ENCODE assay signal across 10 cellular contexts in genomic region chr3:71680588-71680987, GRCh38. TPM values are rescaled to one million over a fixed set of nuclear protein-coding genes. Genes with fewer than 3 reads are reported as not detected.
A peak's percentile ranks its signal among the peaks of the same experiment; 100 is the strongest.
DNase-seq lines count a peak whose midpoint lies in the region; ATAC-seq and TF ChIP-seq lines count a peak whose summit lies in the region.
"Had no signal": no experiment of that assay in that cellular context is flagged by ENCODE, and none has a peak within 500 bp of the region (broad histone marks: within the 10 kb centered on the region; RNA-seq: fewer than 3 reads in every experiment).

No MANE protein-coding gene starts in this region.

- intact Hi-C loops in sigmoid colon (cut with DNase I) = loop anchor here (2.0 to 10.0 kb wide), 3 partner anchors 96 to 546 kb away; no protein-coding TSS in a partner anchor

- no peak for ATAC-seq in GM18870 (IDR thresholded peaks at IDR 0.05; ENCODE audit: unreplicated experiment)

- H4K20me1 ChIP-seq in fibroblast of lung (ENCODE audit: control insufficient read depth, extremely low read depth, insufficient read depth, low read length) = no peaks in the 10 kb centered on the region

- H3K4me3 ChIP-seq in fibroblast of lung (replicated peaks in 1 of 4; ENCODE audit: control extremely low read depth in 1 of 4, insufficient read depth in 1 of 4, low read depth in 3 of 4, low read length in 4 of 4) = peak overlapping the region; percentile 5 to 44 (median 40)
- H3K4me3 ChIP-seq in sigmoid colon = no peak overlapping the region
- no peak overlapping the region for H3K4me3 ChIP-seq in CD8-positive, alpha-beta memory T cell (ENCODE audit: low read length)

- no peaks in the 10 kb centered on the region for H3K36me3 Mint-ChIP-seq in activated naive CD8-positive, alpha-beta T cell treated with anti-CD3 and anti-CD28 coated beads for 36 hours
- H3K36me3 Mint-ChIP-seq in CD8-positive, alpha-beta memory T cell = peaks cover 0 to 80% (median 27%) of the 10 kb centered on the region in 3 donors
- H3K36me3 Mint-ChIP-seq: activated naive CD4-positive, alpha-beta T cell treated with anti-CD3 and anti-CD28 coated beads, Interleukin-2, amount 50 U/mL, for 72 hours had no signal

- H3K9me3 ChIP-seq in fibroblast of lung (ENCODE audit: control insufficient read depth, insufficient read depth, low read depth, low read length) (no peaks in the 10 kb centered on the region), sigmoid colon (no peaks in the 10 kb centered on the region)
- no peaks in the 10 kb centered on the region for H3K9me3 ChIP-seq in CD8-positive, alpha-beta memory T cell (ENCODE audit: low read length)

- H3K4me2 ChIP-seq in fibroblast of lung (ENCODE audit: extremely low read depth, insufficient read depth, low read length) = peak overlapping the region; percentile 79

- no peak overlapping the region for H3K27ac Mint-ChIP-seq in activated naive CD8-positive, alpha-beta T cell treated with anti-CD3 and anti-CD28 coated beads for 36 hours
- H3K27ac Mint-ChIP-seq in CD8-positive, alpha-beta memory T cell = peak overlapping the region in 1 of 8 donors; percentile 39
- H3K27ac Mint-ChIP-seq: activated naive CD4-positive, alpha-beta T cell treated with anti-CD3 and anti-CD28 coated beads, Interleukin-2, amount 50 U/mL, for 72 hours; IgD-negative memory B cell had no signal

- TF ChIP-seq EP300 in sigmoid colon (IDR thresholded peaks at IDR 0.05) = no peak

- no peak for TF ChIP-seq POLR2A in sigmoid colon (IDR thresholded peaks at IDR 0.05)

- no peak overlapping the region for H3K27ac ChIP-seq in fibroblast of lung (ENCODE audit: insufficient read depth, low read length)
- peak overlapping the region; percentile 56 to 70 (median 67) for H3K27ac ChIP-seq in sigmoid colon
- H3K27ac ChIP-seq in CD8-positive, alpha-beta memory T cell (ENCODE audit: low read depth, low read length) = no peak overlapping the region

- WGBS in sigmoid colon, 2 donors = 15 to 33% methylated on average over 1 of the region's 1 CpG

- CTCF ChIA-PET in CD8-positive, alpha-beta memory T cell (lab: Charles Lee) = no interaction called here

- no peaks in the 10 kb centered on the region for H3K27me3 Mint-ChIP-seq in activated naive CD8-positive, alpha-beta T cell treated with anti-CD3 and anti-CD28 coated beads for 36 hours
- H3K27me3 Mint-ChIP-seq in CD8-positive, alpha-beta memory T cell = no peaks in the 10 kb centered on the region

- DNase-seq in COLO829 (ENCODE audit: low spot score) (peak; percentile 53), RPMI7951 (ENCODE audit: low read depth) (peak; percentile 67), fibroblast of lung (ENCODE audit: low read depth in 2 of 2) (peak; percentile 55 to 80), sigmoid colon (no peak), NCI-H82 treated with DMSO at 0.1 percent for 48 hours (lab: John Stamatoyannopoulos, UW; ENCODE audit: unreplicated experiment) (no peak)
- DNase-seq in activated naive CD8-positive, alpha-beta T cell treated with anti-CD3 and anti-CD28 coated beads for 36 hours = no peak
- no peak for DNase-seq in CD8-positive, alpha-beta memory T cell

- H3K36me3 ChIP-seq in fibroblast of lung (ENCODE audit: control insufficient read depth, insufficient read depth, low read length) (no peaks in the 10 kb centered on the region), sigmoid colon (no peaks in the 10 kb centered on the region)
- H3K36me3 ChIP-seq in CD8-positive, alpha-beta memory T cell (ENCODE audit: insufficient read depth, low read length) = no peaks in the 10 kb centered on the region

- H3K4me1 Mint-ChIP-seq in activated naive CD8-positive, alpha-beta T cell treated with anti-CD3 and anti-CD28 coated beads for 36 hours = peaks cover 11% of the 10 kb centered on the region
- peaks cover 14 to 40% (median 37%) of the 10 kb centered on the region in 3 donors for H3K4me1 Mint-ChIP-seq in CD8-positive, alpha-beta memory T cell
- H3K4me1 Mint-ChIP-seq: IgD-negative memory B cell had no signal

- TF ChIP-seq CTCF in fibroblast of lung (conservative IDR thresholded peaks at IDR 0.05 in 1 of 2, IDR thresholded peaks at IDR 0.05 in 1 of 2; ENCODE audit: low read depth in 1 of 2, low read length in 2 of 2) (no peak), sigmoid colon (IDR thresholded peaks at IDR 0.05) (no peak)

- no peak overlapping the region for H3K9ac ChIP-seq in fibroblast of lung (ENCODE audit: insufficient read depth, low read length)

- H3K9me3 Mint-ChIP-seq in activated naive CD8-positive, alpha-beta T cell treated with anti-CD3 and anti-CD28 coated beads for 36 hours = no peaks in the 10 kb centered on the region
- H3K9me3 Mint-ChIP-seq in CD8-positive, alpha-beta memory T cell = no peaks in the 10 kb centered on the region
- H3K9me3 Mint-ChIP-seq: activated naive CD4-positive, alpha-beta T cell treated with anti-CD3 and anti-CD28 coated beads, Interleukin-2, amount 50 U/mL, for 72 hours; IgD-negative memory B cell had no signal

- POLR2A ChIA-PET in CD8-positive, alpha-beta memory T cell (lab: Charles Lee) = no interaction called here

- no peaks in the 10 kb centered on the region for H3K27me3 ChIP-seq in fibroblast of lung (ENCODE audit: control insufficient read depth, insufficient read depth, low read length)
- no peaks in the 10 kb centered on the region for H3K27me3 ChIP-seq in sigmoid colon
- H3K27me3 ChIP-seq in CD8-positive, alpha-beta memory T cell (ENCODE audit: insufficient read depth, low read length, poor library complexity, severe bottlenecking) = no peaks in the 10 kb centered on the region

- H3K4me3 Mint-ChIP-seq in activated naive CD8-positive, alpha-beta T cell treated with anti-CD3 and anti-CD28 coated beads for 36 hours = no peak overlapping the region
- no peak overlapping the region for H3K4me3 Mint-ChIP-seq in CD8-positive, alpha-beta memory T cell
- H3K4me3 Mint-ChIP-seq: IgD-negative memory B cell had no signal

- H3K4me1 ChIP-seq in fibroblast of lung (ENCODE audit: control insufficient read depth, extremely low read depth, insufficient read depth, low read length) (peaks cover 7% of the 10 kb centered on the region), sigmoid colon (peaks cover 0 to 66% (median 40%) of the 10 kb centered on the region in 4 donors)
- no peaks in the 10 kb centered on the region for H3K4me1 ChIP-seq in CD8-positive, alpha-beta memory T cell (ENCODE audit: insufficient read depth, low read length)

- no peak overlapping the region for H2AFZ ChIP-seq in fibroblast of lung (ENCODE audit: low read length)

- no peaks in the 10 kb centered on the region for H3K79me2 ChIP-seq in fibroblast of lung (ENCODE audit: control insufficient read depth, insufficient read depth, low read length)

RNA-seq across cellular contexts. Expression of gene EIF4E3, which starts 44.6 kb away (rescaled TPM):
- 1.6 and 1.7 TPM in 2 replicates for total RNA-seq in RPMI7951 (2014; rRNA removed; shearing (Covaris generic))
- total RNA-seq in fibroblast of lung (1.8 and 2.6 TPM in 2 replicates), sigmoid colon (10 to 100 TPM; 24.7 to 35.3 (median 31.8) TPM)
- polyA plus RNA-seq in fibroblast of lung (7.6 and 12.8 TPM in 2 replicates), sigmoid colon (10 to 100 TPM; 14.8 to 31.2 (median 30.1) TPM)
- polyA plus RNA-seq in fibroblast of lung (2012) = 3.3 and 5.8 TPM in 2 replicates
- 0.86 and 2.4 TPM in 2 replicates for polyA minus RNA-seq in fibroblast of lung (ENCODE audit: low replicate concordance)
- total RNA-seq in activated naive CD8-positive, alpha-beta T cell treated with anti-CD3 and anti-CD28 coated beads for 36 hours = 10 to 100 TPM; 24.9 to 26.1 TPM
- 10 to 100 TPM; 22.2 to 24.1 TPM for total RNA-seq in CD8-positive, alpha-beta memory T cell
- polyA plus RNA-seq in CD8-positive, alpha-beta memory T cell = 50.5 TPM

Comparison
In these comparisons a context has a peak if more than half of its experiments do, and no peak if none do; other contexts are left out.
1. DNase-seq: peak in COLO829 (single experiment), RPMI7951 (single experiment) and fibroblast of lung (2 of 2); none in sigmoid colon (single experiment), activated naive CD8-positive, alpha-beta T cell treated with anti-CD3 and anti-CD28 coated beads for 36 hours (single experiment), NCI-H82 treated with DMSO at 0.1 percent for 48 hours (single experiment) and CD8-positive, alpha-beta memory T cell (0 of 5).
2. H3K27ac ChIP-seq: peak in sigmoid colon (4 of 4); none in fibroblast of lung (single experiment) and CD8-positive, alpha-beta memory T cell (single experiment).
3. H3K4me3 ChIP-seq: peak in fibroblast of lung (4 of 4); none in sigmoid colon (0 of 4) and CD8-positive, alpha-beta memory T cell (single experiment).